In the genomic region with DNA sequence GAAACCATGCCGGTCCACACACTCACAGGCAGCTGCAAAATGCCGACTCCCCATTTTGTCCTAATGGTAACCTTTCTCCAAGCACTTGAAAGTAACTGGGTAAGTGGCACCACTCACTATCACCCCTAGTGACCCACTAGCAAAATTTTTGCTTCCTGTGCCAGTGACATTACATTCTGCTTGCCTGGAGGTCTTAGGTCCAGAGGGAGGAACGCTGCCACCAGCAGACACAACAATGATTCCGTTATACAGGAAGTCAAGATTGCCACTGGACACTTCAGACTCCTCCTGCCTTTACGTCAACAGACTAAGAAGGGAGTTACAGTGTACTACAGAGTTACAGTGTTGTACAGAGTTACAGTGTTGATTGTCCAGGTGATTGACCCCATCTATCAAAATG, we compare ENCODE assay signal across 26 cellular contexts. TPM values are rescaled to one million over a fixed set of nuclear protein-coding genes. Genes with fewer than 3 reads are reported as not detected.
DNase-seq lines count a peak whose midpoint lies in the region; ATAC-seq, FAIRE-seq and TF ChIP-seq lines count a peak whose summit lies in the region.
"Had no signal": no experiment of that assay in that cellular context is flagged by ENCODE, and none has a peak within 500 bp of the region (broad histone marks: within the 10 kb centered on the region; RNA-seq: fewer than 3 reads in every experiment).

No MANE protein-coding gene starts in this region.

- H2AFZ ChIP-seq in GM23338, result peak overlapping the region; percentile 80; the same call in 1 of the 2 replicates
- peak overlapping the region; percentile 44 for H2AFZ ChIP-seq in endothelial cell of umbilical vein (ENCODE audit: low read depth, low read length)

- H3K4me2 ChIP-seq in GM23338, result no peak overlapping the region
- H3K4me2 ChIP-seq in endothelial cell of umbilical vein (ENCODE audit: insufficient read depth, low read length), result no peak overlapping the region
- H3K4me2 ChIP-seq: KMS-11 had no signal

- no peak overlapping the region for H3K9ac ChIP-seq in endothelial cell of umbilical vein (replicated peaks; ENCODE audit: extremely low read depth, insufficient read depth, low read length)
- H3K9ac ChIP-seq: KMS-11 had no signal

- H3K4me3 ChIP-seq in GM23338 (no peak overlapping the region), endothelial cell of umbilical vein (replicated peaks in 1 of 3; ENCODE audit: insufficient read depth in 1 of 3, low read depth in 1 of 3, low read length in 3 of 3) (no peak overlapping the region)
- H3K4me3 ChIP-seq: SK-N-MC had no signal

- H3K36me3 ChIP-seq in GM23338 (ENCODE audit: insufficient read depth), result no peaks in the 10 kb centered on the region
- H3K36me3 ChIP-seq in endothelial cell of umbilical vein (ENCODE audit: control insufficient read depth in 2 of 2, extremely low read depth in 1 of 2, insufficient read depth in 2 of 2, low read length in 2 of 2), result no peaks in the 10 kb centered on the region
- H3K36me3 ChIP-seq: BE2C had no signal

- H3K27me3 ChIP-seq in GM23338 (ENCODE audit: insufficient read depth) (no peaks in the 10 kb centered on the region), endothelial cell of umbilical vein (ENCODE audit: control insufficient read depth in 2 of 2, insufficient read depth in 2 of 2, low read length in 2 of 2) (peaks cover 0 to 6% of the 10 kb centered on the region in 2 experiments)
- H3K27me3 ChIP-seq: BE2C had no signal

- H3K9me3 ChIP-seq in endothelial cell of umbilical vein (replicated peaks; ENCODE audit: control insufficient read depth, insufficient read depth, low read length), result no peaks in the 10 kb centered on the region
- H3K9me3 ChIP-seq: BE2C had no signal

- H3K79me2 ChIP-seq in GM23338 (replicated peaks; ENCODE audit: insufficient read depth), result no peaks in the 10 kb centered on the region
- no peaks in the 10 kb centered on the region for H3K79me2 ChIP-seq in endothelial cell of umbilical vein (ENCODE audit: control insufficient read depth, insufficient read depth, low read length)

- H3K36me3 Mint-ChIP-seq in GM23338 (ENCODE audit: low read depth) (no peaks in the 10 kb centered on the region), HFFc6 (ENCODE audit: low read depth) (no peaks in the 10 kb centered on the region)
- H3K36me3 Mint-ChIP-seq: CD4-positive, alpha-beta memory T cell had no signal

- H3K4me1 ChIP-seq in GM23338 (ENCODE audit: insufficient read depth) (no peaks in the 10 kb centered on the region), endothelial cell of umbilical vein (ENCODE audit: control insufficient read depth, extremely low read depth, insufficient read depth, low read length) (no peaks in the 10 kb centered on the region)
- H3K4me1 ChIP-seq: BE2C had no signal

- ATAC-seq in GM23338 (no peak), GM18858 (IDR thresholded peaks at IDR 0.05; ENCODE audit: unreplicated experiment) (no peak)
- ATAC-seq: PC-3 had no signal

- TF ChIP-seq POLR2A in endothelial cell of umbilical vein (IDR thresholded peaks at IDR 0.05; ENCODE audit: low read depth, low read length), result no peak

- no peaks in the 10 kb centered on the region for H3F3A ChIP-seq in GM23338 (replicated peaks; ENCODE audit: low read depth)

- TF ChIP-seq CTCF in GM23338 (conservative IDR thresholded peaks at IDR 0.05; ENCODE audit: low read depth in 2 of 2) (no peak), endothelial cell of umbilical vein (IDR thresholded peaks at IDR 0.05; ENCODE audit: extremely low read depth in 1 of 2, insufficient read depth in 1 of 2, low read depth in 1 of 2, low read length in 2 of 2) (no peak), HFFc6 (IDR thresholded peaks at IDR 0.05) (no peak)

- no TSS peak for BruUV-seq in endothelial cell of umbilical vein (replicated peaks; lab: Mats Ljungman, UMichigan)

- CTCF ChIA-PET in endothelial cell of umbilical vein (lab: Charles Lee), result no interaction called here

- H3K4me1 Mint-ChIP-seq in GM23338 (no peaks in the 10 kb centered on the region), HFFc6 (ENCODE audit: low read depth) (no peaks in the 10 kb centered on the region)
- H3K4me1 Mint-ChIP-seq: CD4-positive, alpha-beta memory T cell had no signal

- no peak overlapping the region for H3K4me3 Mint-ChIP-seq in GM23338
- H3K4me3 Mint-ChIP-seq in HFFc6, result no peak overlapping the region

- intact Hi-C loops in endothelial cell of umbilical vein (cut with micrococcal nuclease), result no loop called here

- H3K9me3 Mint-ChIP-seq in GM23338 (no peaks in the 10 kb centered on the region), HFFc6 (no peaks in the 10 kb centered on the region)
- H3K9me3 Mint-ChIP-seq: CD4-positive, alpha-beta memory T cell had no signal

- POLR2A ChIA-PET in endothelial cell of umbilical vein (lab: Charles Lee), result no interaction called here

- no peak overlapping the region for H3K27ac ChIP-seq in GM23338 (ENCODE audit: low read depth)
- H3K27ac ChIP-seq in endothelial cell of umbilical vein (ENCODE audit: insufficient read depth, low read depth, low read length), result no peak overlapping the region
- H3K27ac ChIP-seq: KMS-11, SK-N-MC had no signal

- no peaks in the 10 kb centered on the region for H3K9me2 ChIP-seq in GM23338 (ENCODE audit: insufficient read depth)

- FAIRE-seq in endothelial cell of umbilical vein (lab: Jason Lieb, UNC), result no peak
- FAIRE-seq: G401.6, GM19239, H54 had no signal

- H3K9me1 ChIP-seq in endothelial cell of umbilical vein (replicated peaks; ENCODE audit: control insufficient read depth, extremely low read depth, insufficient read depth, low read length), result no peaks in the 10 kb centered on the region

- DNase-seq in GM23338 (ENCODE audit: low spot score), result no peak
- peak; percentile 20 for DNase-seq in OCI-M1 (lab: John Stamatoyannopoulos, UW)
- DNase-seq in endothelial cell of umbilical vein (ENCODE audit: low read depth, low spot score), result no peak
- DNase-seq in renal cortical epithelial cell (ENCODE audit: low read depth), result peak; percentile 61
- DNase-seq in NCI-H2107 treated with DMSO at 0.1 percent for 48 hours (lab: John Stamatoyannopoulos, UW; ENCODE audit: unreplicated experiment), result no peak
- no peak for DNase-seq in HFFc6
- no peak for DNase-seq in EL
- DNase-seq: BE2C; Calu3; CD4-positive, alpha-beta memory T cell; DMS153; NCI-H1105 treated with DMSO at 0.1 percent for 48 hours; NCI-H2029 treated with DMSO at 0.1 percent for 48 hours; NCI-H2171 treated with DMSO at 0.1 percent for 48 hours; NCI-H446; NCI-H526; PC-3; RPMI8226; SHP77; SW 1271 had no signal

- H4K20me1 ChIP-seq in GM23338 (replicated peaks; ENCODE audit: insufficient read depth) (no peaks in the 10 kb centered on the region), endothelial cell of umbilical vein (replicated peaks; ENCODE audit: control insufficient read depth, extremely low read depth, insufficient read depth, low read length) (no peaks in the 10 kb centered on the region)

- dilution Hi-C loops in endothelial cell of umbilical vein (cut with MboI; ENCODE audit: extremely low pct_ligation_motif_present, low sequenced_read_pairs), result no loop called here

- H3K27me3 Mint-ChIP-seq in GM23338 (ENCODE audit: insufficient read depth, low read depth, poor library complexity), result peaks cover 5% of the 10 kb centered on the region
- peaks cover 7% of the 10 kb centered on the region; the same call in 1 of the 2 replicates for H3K27me3 Mint-ChIP-seq in HFFc6 (ENCODE audit: insufficient read depth)

- H3K27ac Mint-ChIP-seq in GM23338 (no peak overlapping the region), HFFc6 (no peak overlapping the region)
- H3K27ac Mint-ChIP-seq: CD4-positive, alpha-beta memory T cell had no signal

TF ChIP-seq in GM23338, 12 proteins besides CTCF, POLR2A, EP300 and RAD21 (continues in another document):
- TF ChIP-seq ZNF331 (CRISPR knock-in tag; IDR thresholded peaks at IDR 0.05; ENCODE audit: low read depth), result no peak

TF ChIP-seq in endothelial cell of umbilical vein, 7 proteins besides CTCF, POLR2A, EP300 and RAD21:
- TF ChIP-seq POLR2AphosphoS5 (IDR thresholded peaks at IDR 0.05; ENCODE audit: insufficient read depth, low read depth, low read length) (no peak), MYC (IDR thresholded peaks at IDR 0.05; ENCODE audit: low read depth, low read length) (no peak), EZH2 (IDR thresholded peaks at IDR 0.05; ENCODE audit: borderline replicate concordance, low read depth, low read length, severe bottlenecking) (no peak), MAX (IDR thresholded peaks at IDR 0.05; ENCODE audit: insufficient read depth, insufficient read length) (no peak), GATA2 (IDR thresholded peaks at IDR 0.05; ENCODE audit: insufficient read depth, insufficient read length, low read depth, low read length) (no peak), FOS (IDR thresholded peaks at IDR 0.05; ENCODE audit: borderline replicate concordance, insufficient read depth, low read length) (no peak), JUN (IDR thresholded peaks at IDR 0.05; ENCODE audit: borderline replicate concordance, insufficient read depth, insufficient read length, low read depth) (no peak)

RNA-seq across cellular contexts. Expression of gene TMEM192, which starts 11.8 kb away (rescaled TPM):
- total RNA-seq in GM23338 (2014; rRNA removed; shearing (Covaris generic)), result 9.8 and 10.8 TPM in 2 replicates
- polyA plus RNA-seq in GM23338 (2016; fragmentation: Nextera tagmentation; extraction: Ambion mirVana), result 6.9 TPM in 2 replicates
- total RNA-seq in endothelial cell of umbilical vein, result 13.0 and 14.5 TPM in 2 replicates
- 10.1 and 11.4 TPM in 2 replicates for polyA plus RNA-seq in endothelial cell of umbilical vein
- 11.2 and 11.7 TPM in 2 replicates for polyA plus RNA-seq in endothelial cell of umbilical vein (2011; cell fraction: cytosol; rRNA removed)
- polyA plus RNA-seq in endothelial cell of umbilical vein (2011; cell fraction: nucleus; rRNA removed), result 3.6 and 4.3 TPM in 2 replicates
- 10.8 and 16.6 TPM in 2 replicates for polyA plus RNA-seq in endothelial cell of umbilical vein (2012)
- polyA minus RNA-seq in endothelial cell of umbilical vein, result 16.9 and 27.6 TPM in 2 replicates
- 2.6 TPM for polyA minus RNA-seq in endothelial cell of umbilical vein (2011; cell fraction: cytosol; rRNA and poly(A)+ RNA removed)
- polyA minus RNA-seq in endothelial cell of umbilical vein (2011; cell fraction: nucleus; rRNA and poly(A)+ RNA removed), result 4.1 and 7.1 TPM in 2 replicates
- 15.6 and 26.2 TPM in 2 replicates for total RNA-seq in renal cortical epithelial cell
- 10 to 100 TPM; 11.5 to 16.3 (median 15.7) TPM for total RNA-seq in HFFc6 (2021; fragmentation: NEBNext Ultra II Directional; extraction: Animal tissue kit (Norgen Biotek cat#: 25700))

Comparison
In these comparisons a context has a peak if more than half of its experiments do, and no peak if none do; other contexts are left out.
1. DNase-seq: peak in OCI-M1 (single experiment) and renal cortical epithelial cell (single experiment); none in GM23338 (single experiment), endothelial cell of umbilical vein (single experiment), NCI-H2107 treated with DMSO at 0.1 percent for 48 hours (single experiment), HFFc6 (single experiment) and EL (single experiment).